9 cellular contexts compared by ENCODE assay signal in the genomic region with DNA sequence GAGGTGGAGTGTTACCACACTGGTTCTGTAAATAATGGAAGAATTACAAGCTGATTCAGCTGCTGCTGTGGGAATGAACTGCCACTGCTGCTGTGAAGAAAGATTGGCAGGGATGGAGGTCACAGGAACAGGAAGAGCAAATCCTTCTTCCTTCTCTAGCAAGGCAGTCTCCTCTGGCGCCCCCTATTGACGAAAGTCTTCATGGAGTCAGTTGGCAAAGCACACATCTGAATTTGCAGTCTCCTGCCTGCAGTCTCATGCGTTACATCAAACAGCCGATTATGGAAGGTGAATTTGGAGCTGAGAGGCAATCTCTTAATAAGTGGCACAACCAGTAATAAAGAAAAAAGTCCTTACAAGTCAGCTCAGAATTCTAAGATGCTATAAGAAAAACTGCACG.
DNase-seq lines count a peak whose midpoint lies in the region; ATAC-seq and TF ChIP-seq lines count a peak whose summit lies in the region.
"Had no signal": no experiment of that assay in that cellular context is flagged by ENCODE, and none has a peak within 500 bp of the region (broad histone marks: within the 10 kb centered on the region; RNA-seq: fewer than 3 reads in every experiment).

No MANE protein-coding gene starts in this region.

- TF ChIP-seq CTCF in cardiac fibroblast (IDR thresholded peaks at IDR 0.05; ENCODE audit: low read depth, low read length) (peak; percentile 80), lower lobe of right lung (IDR thresholded peaks at IDR 0.05) (peak; percentile 54)

- no peak overlapping the region for H3K27ac ChIP-seq in lower lobe of right lung
- H3K27ac ChIP-seq: BLaER1 treated with 17β-estradiol and CSF1 and Interleukin-3, amounts not matched to agents 10 nM and 100 nM had no signal

- intact Hi-C loops in lower lobe of right lung (cut with DNase I) = no loop called here

- ATAC-seq in lower lobe of right lung (no peak), HG03135 (IDR thresholded peaks at IDR 0.05; ENCODE audit: unreplicated experiment) (no peak), GM21367 (IDR thresholded peaks at IDR 0.05; ENCODE audit: unreplicated experiment) (no peak), HG03039 (IDR thresholded peaks at IDR 0.05; ENCODE audit: unreplicated experiment) (no peak)

- H3K9me3 ChIP-seq in lower lobe of right lung = no peaks in the 10 kb centered on the region

- peak; percentile 4 for DNase-seq in NCI-H2171 treated with DMSO at 0.1 percent for 48 hours (lab: John Stamatoyannopoulos, UW)
- DNase-seq in NCI-H2171 (lab: John Stamatoyannopoulos, UW) = no peak
- DNase-seq in NCI-H1694 treated with DMSO at 0.1 percent for 48 hours (lab: John Stamatoyannopoulos, UW) = peak; percentile 53
- peak; percentile 69 to 84 for DNase-seq in cardiac fibroblast (ENCODE audit: low read depth in 2 of 2)
- DNase-seq in lower lobe of right lung = no peak

- no peaks in the 10 kb centered on the region for H3K4me1 ChIP-seq in lower lobe of right lung
- H3K4me1 ChIP-seq: BLaER1 treated with 17β-estradiol and CSF1 and Interleukin-3, amounts not matched to agents 10 nM and 100 nM had no signal

- H3K4me3 ChIP-seq in cardiac fibroblast (replicated peaks in 1 of 2; ENCODE audit: low read depth in 2 of 2, low read length in 2 of 2) = no peak overlapping the region
- H3K4me3 ChIP-seq in lower lobe of right lung = no peak overlapping the region
- H3K4me3 ChIP-seq: BLaER1 treated with 17β-estradiol and CSF1 and Interleukin-3, amounts not matched to agents 10 nM and 100 nM had no signal

- H3K36me3 ChIP-seq in lower lobe of right lung = no peaks in the 10 kb centered on the region
- H3K36me3 ChIP-seq: BLaER1 treated with 17β-estradiol and CSF1 and Interleukin-3, amounts not matched to agents 10 nM and 100 nM had no signal

- no peaks in the 10 kb centered on the region for H3K27me3 ChIP-seq in lower lobe of right lung (ENCODE audit: low read depth)
- H3K27me3 ChIP-seq: BLaER1 treated with 17β-estradiol and CSF1 and Interleukin-3, amounts not matched to agents 10 nM and 100 nM had no signal

Comparison
In these comparisons a context has a peak if more than half of its experiments do, and no peak if none do; other contexts are left out.
1. DNase-seq: peak in NCI-H2171 treated with DMSO at 0.1 percent for 48 hours (single experiment), NCI-H1694 treated with DMSO at 0.1 percent for 48 hours (single experiment) and cardiac fibroblast (2 of 2); none in NCI-H2171 (single experiment) and lower lobe of right lung (single experiment).